26 cellular contexts compared by ENCODE assay signal in the genomic region with DNA sequence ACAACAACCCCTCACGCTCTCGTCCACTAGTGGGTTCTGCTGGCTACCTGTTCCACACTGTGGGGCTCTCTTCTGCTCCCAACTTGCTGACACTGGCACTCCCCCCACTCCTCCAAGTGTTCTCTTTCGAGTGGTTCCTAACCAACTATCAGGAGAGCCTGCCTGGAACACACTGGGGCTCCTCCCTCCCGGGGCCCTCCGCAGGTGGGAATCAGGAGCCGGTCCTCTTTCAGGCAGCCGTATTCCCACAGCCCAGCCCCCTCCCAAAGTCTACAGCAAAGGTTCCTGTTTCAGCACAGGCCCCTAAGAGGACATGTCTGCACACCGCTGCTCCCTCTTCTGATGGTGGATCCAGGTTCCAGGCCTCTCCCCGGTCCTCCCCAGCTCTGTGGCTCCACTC.
"Had no signal": no experiment of that assay in that cellular context is flagged by ENCODE, and none has a peak within 500 bp of the region (broad histone marks: within the 10 kb centered on the region; RNA-seq: fewer than 3 reads in every experiment).

No MANE protein-coding gene starts in this region.

- H3K36me3 Mint-ChIP-seq: immature natural killer cell; naive thymus-derived CD4-positive, alpha-beta T cell; stimulated activated naive B cell treated with anti-CD40 and anti-IgM and Interleukin-4, amounts not matched to agents 10 μg/mL and 1 μg/mL and 100 μg/mL, for 72 hours had no signal

- H3K27ac Mint-ChIP-seq: immature natural killer cell; naive thymus-derived CD4-positive, alpha-beta T cell; nephron; progenitor cell of endocrine pancreas; stimulated activated naive B cell treated with anti-CD40 and anti-IgM and Interleukin-4, amounts not matched to agents 10 μg/mL and 1 μg/mL and 100 μg/mL, for 72 hours had no signal

- H3K9me3 Mint-ChIP-seq: immature natural killer cell; naive thymus-derived CD4-positive, alpha-beta T cell; nephron; neural crest cell; stimulated activated naive B cell treated with anti-CD40 and anti-IgM and Interleukin-4, amounts not matched to agents 10 μg/mL and 1 μg/mL and 100 μg/mL, for 72 hours had no signal

- H3K9me3 ChIP-seq: heart left ventricle, left ventricle myocardium inferior, mucosa of descending colon, ovary, right atrium auricular region, right lobe of liver, stomach, testis, thyroid gland, transverse colon, upper lobe of right lung had no signal

- DNase-seq: heart left ventricle; hypothalamus; immature natural killer cell; kidney; left ventricle myocardium inferior; mesendoderm; midbrain; naive thymus-derived CD4-positive, alpha-beta T cell; ovary; right lobe of liver; stimulated activated CD4-positive, alpha-beta T cell treated with anti-CD3 and anti-CD28 coated beads, Interleukin-1b, Interleukin-23, amount 100 ng/mL, for 48 hours; stimulated activated CD4-positive, alpha-beta T cell treated with anti-CD3 and anti-CD28 coated beads, Interleukin-2, amount 100 ng/mL, for 48 hours; stimulated activated naive B cell treated with anti-CD40 and anti-IgM and Interleukin-4, amounts not matched to agents 10 μg/mL and 1 μg/mL and 100 μg/mL, for 72 hours; stimulated activated naive CD8-positive, alpha-beta T cell treated with anti-CD3 and anti-CD28 coated beads, Interleukin-15, Interleukin-2, amounts not matched to agents 100 U/mL and 50 U/mL, for 24 hours; stomach; testis; thyroid gland; upper lobe of right lung had no signal

- H3K4me3 Mint-ChIP-seq: immature natural killer cell; naive thymus-derived CD4-positive, alpha-beta T cell; nephron; neural crest cell; stimulated activated naive B cell treated with anti-CD40 and anti-IgM and Interleukin-4, amounts not matched to agents 10 μg/mL and 1 μg/mL and 100 μg/mL, for 72 hours had no signal

- H3K4me2 ChIP-seq: smooth muscle cell had no signal

- H3K27me3 ChIP-seq: ovary, right atrium auricular region, right lobe of liver, stomach, testis, thyroid gland, transverse colon, upper lobe of right lung had no signal

- H3K4me3 ChIP-seq: heart left ventricle, left ventricle myocardium inferior, lung, mucosa of descending colon, ovary, right atrium auricular region, right lobe of liver, smooth muscle cell, stomach, testis, thyroid gland, transverse colon, upper lobe of right lung had no signal

- H3K27me3 Mint-ChIP-seq: progenitor cell of endocrine pancreas had no signal

- H3K36me3 ChIP-seq: heart left ventricle, left ventricle myocardium inferior, ovary, right atrium auricular region, right lobe of liver, stomach, thyroid gland, transverse colon, upper lobe of right lung had no signal

- ATAC-seq: heart left ventricle; naive thymus-derived CD4-positive, alpha-beta T cell; right lobe of liver; stimulated activated naive B cell treated with anti-CD40 and anti-IgM and Interleukin-4, amounts not matched to agents 10 μg/mL and 1 μg/mL and 100 μg/mL, for 72 hours; stimulated activated naive CD8-positive, alpha-beta T cell treated with anti-CD3 and anti-CD28 coated beads, Interleukin-15, Interleukin-2, amounts not matched to agents 100 U/mL and 50 U/mL, for 24 hours; upper lobe of right lung had no signal

- H3K4me1 ChIP-seq: heart left ventricle, left ventricle myocardium inferior, right lobe of liver, stomach, testis, thyroid gland, upper lobe of right lung had no signal

- H3K27ac ChIP-seq: heart left ventricle, left ventricle myocardium inferior, ovary, right atrium auricular region, right lobe of liver, stomach, testis, thyroid gland, transverse colon, upper lobe of right lung had no signal

- H3K4me1 Mint-ChIP-seq: immature natural killer cell; naive thymus-derived CD4-positive, alpha-beta T cell; stimulated activated naive B cell treated with anti-CD40 and anti-IgM and Interleukin-4, amounts not matched to agents 10 μg/mL and 1 μg/mL and 100 μg/mL, for 72 hours had no signal
